1 cellular context compared by ENCODE assay signal in the genomic region with DNA sequence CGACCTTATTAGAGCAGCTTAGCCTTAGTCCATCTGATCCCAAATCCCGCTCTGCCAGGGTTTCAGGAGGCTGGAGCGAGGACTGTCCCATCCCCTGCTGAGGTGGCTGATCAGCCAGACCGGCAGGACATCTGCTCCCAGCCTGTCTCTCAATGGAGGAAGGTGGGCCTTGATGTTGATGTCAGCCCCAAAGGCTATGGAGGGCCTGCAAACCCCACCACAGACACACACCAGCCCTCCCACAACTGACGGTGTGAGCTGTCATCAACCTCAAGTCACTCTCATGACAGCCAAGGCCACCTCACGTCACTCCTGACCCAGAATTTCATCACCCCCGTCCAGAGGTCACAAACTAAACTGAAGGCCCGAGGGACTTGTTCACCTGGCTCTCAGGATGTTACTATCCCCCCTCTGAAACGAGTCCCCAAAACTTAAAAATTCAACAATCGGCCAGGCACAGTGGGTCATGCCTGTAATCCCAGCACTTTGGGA.
TF ChIP-seq lines count a peak whose summit lies in the region.

No MANE protein-coding gene starts in this region.

TF ChIP-seq in liver, 16 proteins besides CTCF, POLR2A, EP300 and RAD21:
- peak; percentile 42 for TF ChIP-seq MAX (IDR thresholded peaks at IDR 0.05)
- TF ChIP-seq YY1 (IDR thresholded peaks at IDR 0.05), result peak; percentile 37
- TF ChIP-seq ATF3 (IDR thresholded peaks at IDR 0.05), result peak; percentile 92
- TF ChIP-seq, protein P1, sequence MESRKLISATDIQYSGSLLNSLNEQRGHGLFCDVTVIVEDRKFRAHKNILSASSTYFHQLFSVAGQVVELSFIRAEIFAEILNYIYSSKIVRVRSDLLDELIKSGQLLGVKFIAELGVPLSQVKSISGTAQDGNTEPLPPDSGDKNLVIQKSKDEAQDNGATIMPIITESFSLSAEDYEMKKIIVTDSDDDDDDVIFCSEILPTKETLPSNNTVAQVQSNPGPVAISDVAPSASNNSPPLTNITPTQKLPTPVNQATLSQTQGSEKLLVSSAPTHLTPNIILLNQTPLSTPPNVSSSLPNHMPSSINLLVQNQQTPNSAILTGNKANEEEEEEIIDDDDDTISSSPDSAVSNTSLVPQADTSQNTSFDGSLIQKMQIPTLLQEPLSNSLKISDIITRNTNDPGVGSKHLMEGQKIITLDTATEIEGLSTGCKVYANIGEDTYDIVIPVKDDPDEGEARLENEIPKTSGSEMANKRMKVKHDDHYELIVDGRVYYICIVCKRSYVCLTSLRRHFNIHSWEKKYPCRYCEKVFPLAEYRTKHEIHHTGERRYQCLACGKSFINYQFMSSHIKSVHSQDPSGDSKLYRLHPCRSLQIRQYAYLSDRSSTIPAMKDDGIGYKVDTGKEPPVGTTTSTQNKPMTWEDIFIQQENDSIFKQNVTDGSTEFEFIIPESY (IDR thresholded peaks at IDR 0.05), result no peak
- peak; percentile 49 for TF ChIP-seq NR2F2 (IDR thresholded peaks at IDR 0.05)
- no peak for TF ChIP-seq FOXA2 (IDR thresholded peaks at IDR 0.05)
- peak; percentile 70 for TF ChIP-seq HNF4A (conservative IDR thresholded peaks at IDR 0.05)
- no peak for TF ChIP-seq FOXA1 (IDR thresholded peaks at IDR 0.05)
- TF ChIP-seq REST (IDR thresholded peaks at IDR 0.05), result no peak
- TF ChIP-seq JUND (IDR thresholded peaks at IDR 0.05), result peak; percentile 53 to 55
- peak; percentile 90 to 94 for TF ChIP-seq RXRA (IDR thresholded peaks at IDR 0.05)
- TF ChIP-seq SP1 (IDR thresholded peaks at IDR 0.05), result peak; percentile 65
- no peak for TF ChIP-seq HNF4G (IDR thresholded peaks at IDR 0.05)
- TF ChIP-seq TAF1 (conservative IDR thresholded peaks at IDR 0.05), result no peak
- TF ChIP-seq EGR1 (IDR thresholded peaks at IDR 0.05; ENCODE audit: low read depth in 2 of 2), result no peak
- no peak for TF ChIP-seq GABPA (IDR thresholded peaks at IDR 0.05 in 1 of 2, conservative IDR thresholded peaks at IDR 0.05 in 1 of 2)
